ENCODE assay signal across 18 cellular contexts in genomic region chr2:127326289-127326945, GRCh38.
"Had no signal": no experiment of that assay in that cellular context is flagged by ENCODE, and none has a peak within 500 bp of the region (broad histone marks: within the 10 kb centered on the region; RNA-seq: fewer than 3 reads in every experiment).

No MANE protein-coding gene starts in this region.

- ATAC-seq: heart left ventricle; mucosa of descending colon; naive thymus-derived CD8-positive, alpha-beta T cell; stimulated activated naive B cell treated with anti-CD40 and anti-IgM and Interleukin-4, amounts not matched to agents 10 μg/mL and 1 μg/mL and 100 μg/mL, for 72 hours had no signal

- H3K4me1 ChIP-seq: heart left ventricle, thyroid gland had no signal

- H3K4me3 Mint-ChIP-seq: activated CD4-positive, alpha-beta T cell treated with anti-CD3 and anti-CD28 coated beads, Interleukin-2, amount 10 ng/mL, durations not matched to agents 7 days and 5 days; activated naive CD8-positive, alpha-beta T cell treated with anti-CD3 and anti-CD28 coated beads for 36 hours; dendritic cell treated with granulocyte-macrophage colony-stimulating factor and Interleukin-4, amounts not matched to agents 40 ng/mL and 50 ng/mL, for 4 days; immature natural killer cell; naive thymus-derived CD8-positive, alpha-beta T cell; stimulated activated naive B cell treated with anti-CD40 and anti-IgM and Interleukin-4, amounts not matched to agents 10 μg/mL and 1 μg/mL and 100 μg/mL, for 72 hours had no signal

- H3K27ac Mint-ChIP-seq: activated CD4-positive, alpha-beta T cell treated with anti-CD3 and anti-CD28 coated beads, Interleukin-2, amount 10 ng/mL, durations not matched to agents 7 days and 5 days; activated naive CD8-positive, alpha-beta T cell treated with anti-CD3 and anti-CD28 coated beads for 36 hours; dendritic cell treated with granulocyte-macrophage colony-stimulating factor and Interleukin-4, amounts not matched to agents 40 ng/mL and 50 ng/mL, for 4 days; immature natural killer cell; naive thymus-derived CD8-positive, alpha-beta T cell; stimulated activated naive B cell treated with anti-CD40 and anti-IgM and Interleukin-4, amounts not matched to agents 10 μg/mL and 1 μg/mL and 100 μg/mL, for 72 hours had no signal

- H3K27me3 ChIP-seq: brain microvascular endothelial cell, heart left ventricle, thyroid gland had no signal

- H3K9me3 ChIP-seq: heart left ventricle, mucosa of descending colon, thyroid gland had no signal

- H3K4me1 Mint-ChIP-seq: activated CD4-positive, alpha-beta T cell treated with anti-CD3 and anti-CD28 coated beads, Interleukin-2, amount 10 ng/mL, durations not matched to agents 7 days and 5 days; activated naive CD8-positive, alpha-beta T cell treated with anti-CD3 and anti-CD28 coated beads for 36 hours; immature natural killer cell; naive thymus-derived CD8-positive, alpha-beta T cell; stimulated activated naive B cell treated with anti-CD40 and anti-IgM and Interleukin-4, amounts not matched to agents 10 μg/mL and 1 μg/mL and 100 μg/mL, for 72 hours had no signal

- DNase-seq: activated CD4-positive, alpha-beta T cell treated with anti-CD3 and anti-CD28 coated beads, Interleukin-2, amount 10 ng/mL, durations not matched to agents 7 days and 5 days; activated CD8-positive, alpha-beta memory T cell treated with anti-CD3 and anti-CD28 coated beads for 24 hours; activated naive CD8-positive, alpha-beta T cell treated with anti-CD3 and anti-CD28 coated beads for 36 hours; anterior cingulate cortex; brain microvascular endothelial cell; cerebellar nuclear complex; effector memory CD4-positive, alpha-beta T cell; heart left ventricle; immature natural killer cell; left cardiac atrium; mucosa of descending colon; naive thymus-derived CD8-positive, alpha-beta T cell; retina; stimulated activated CD4-positive, alpha-beta T cell treated with anti-CD3 and anti-CD28 coated beads, Interleukin-2, amount 100 ng/mL, for 48 hours; stimulated activated naive B cell treated with anti-CD40 and anti-IgM and Interleukin-4, amounts not matched to agents 10 μg/mL and 1 μg/mL and 100 μg/mL, for 72 hours; thyroid gland had no signal

- H3K27ac ChIP-seq: brain microvascular endothelial cell, heart left ventricle, thyroid gland had no signal

- H3K4me3 ChIP-seq: heart left ventricle, lung, mucosa of descending colon, thyroid gland had no signal

- H3K27me3 Mint-ChIP-seq: activated CD4-positive, alpha-beta T cell treated with anti-CD3 and anti-CD28 coated beads, Interleukin-2, amount 10 ng/mL, durations not matched to agents 7 days and 5 days; activated naive CD8-positive, alpha-beta T cell treated with anti-CD3 and anti-CD28 coated beads for 36 hours; dendritic cell treated with granulocyte-macrophage colony-stimulating factor and Interleukin-4, amounts not matched to agents 40 ng/mL and 50 ng/mL, for 4 days; naive thymus-derived CD8-positive, alpha-beta T cell; stimulated activated naive B cell treated with anti-CD40 and anti-IgM and Interleukin-4, amounts not matched to agents 10 μg/mL and 1 μg/mL and 100 μg/mL, for 72 hours had no signal

- H3K9me3 Mint-ChIP-seq: activated CD4-positive, alpha-beta T cell treated with anti-CD3 and anti-CD28 coated beads, Interleukin-2, amount 10 ng/mL, durations not matched to agents 7 days and 5 days; activated naive CD8-positive, alpha-beta T cell treated with anti-CD3 and anti-CD28 coated beads for 36 hours; dendritic cell treated with granulocyte-macrophage colony-stimulating factor and Interleukin-4, amounts not matched to agents 40 ng/mL and 50 ng/mL, for 4 days; immature natural killer cell; naive thymus-derived CD8-positive, alpha-beta T cell; stimulated activated naive B cell treated with anti-CD40 and anti-IgM and Interleukin-4, amounts not matched to agents 10 μg/mL and 1 μg/mL and 100 μg/mL, for 72 hours had no signal
